ENCODE assay signal across 9 cellular contexts in genomic region chr10:125824736-125825135, GRCh38. TPM values are rescaled to one million over a fixed set of nuclear protein-coding genes. Genes with fewer than 3 reads are reported as not detected.
DNase-seq lines count a peak whose midpoint lies in the region; ATAC-seq and TF ChIP-seq lines count a peak whose summit lies in the region.
"Had no signal": no experiment of that assay in that cellular context is flagged by ENCODE, and none has a peak within 500 bp of the region (broad histone marks: within the 10 kb centered on the region; RNA-seq: fewer than 3 reads in every experiment).

No MANE protein-coding gene starts in this region.

- no peak for ATAC-seq in GM21619 (IDR thresholded peaks at IDR 0.05; ENCODE audit: unreplicated experiment)
- ATAC-seq: activated T-helper 17 cell treated with anti-CD3 and anti-CD28 coated beads, Interleukin-2, amount 50 U/mL, for 72 hours had no signal

- H3K27me3 ChIP-seq in endodermal cell (ENCODE audit: control insufficient read depth, insufficient read depth, low read length, poor library complexity, severe bottlenecking) (no peaks in the 10 kb centered on the region), ovary (no peaks in the 10 kb centered on the region)

- no peak overlapping the region for H3K4me3 Mint-ChIP-seq in endodermal cell
- H3K4me3 Mint-ChIP-seq: activated T-helper 17 cell treated with anti-CD3 and anti-CD28 coated beads, Interleukin-2, amount 50 U/mL, for 72 hours had no signal

- intact Hi-C loops in ovary (cut with DNase I) = no loop called here

- TF ChIP-seq CTCF in endodermal cell (conservative IDR thresholded peaks at IDR 0.05) = no peak
- TF ChIP-seq CTCF in ovary (IDR thresholded peaks at IDR 0.05) = no peak
- TF ChIP-seq CTCF in GM20000 (IDR thresholded peaks at IDR 0.05; ENCODE audit: extremely low read depth, missing control alignments) = no peak

- H3K4me1 Mint-ChIP-seq in endodermal cell = peaks cover 37% of the 10 kb centered on the region

- H3K4me3 ChIP-seq in endodermal cell (ENCODE audit: low read length) = peak overlapping the region; percentile 97
- peak overlapping the region; percentile 89 for H3K4me3 ChIP-seq in ovary

- no peak for TF ChIP-seq EP300 in ovary (IDR thresholded peaks at IDR 0.05)

- no peaks in the 10 kb centered on the region for H3K4me1 ChIP-seq in endodermal cell (ENCODE audit: control insufficient read depth, insufficient read depth, low read length)
- peaks cover 12% of the 10 kb centered on the region for H3K4me1 ChIP-seq in ovary (ENCODE audit: insufficient read depth)

- H3K27ac ChIP-seq in endodermal cell (ENCODE audit: low read depth, low read length) = no peak overlapping the region
- H3K27ac ChIP-seq in ovary = no peak overlapping the region

- no peaks in the 10 kb centered on the region for H3K9me3 Mint-ChIP-seq in endodermal cell
- H3K9me3 Mint-ChIP-seq: activated T-helper 17 cell treated with anti-CD3 and anti-CD28 coated beads, Interleukin-2, amount 50 U/mL, for 72 hours had no signal

- peaks cover 42% of the 10 kb centered on the region for H3K36me3 ChIP-seq in endodermal cell (ENCODE audit: control insufficient read depth, insufficient read depth, low read length)
- no peaks in the 10 kb centered on the region for H3K36me3 ChIP-seq in ovary

- TF ChIP-seq POLR2A in ovary (IDR thresholded peaks at IDR 0.05) = no peak

- H3K27me3 Mint-ChIP-seq in endodermal cell (ENCODE audit: insufficient read depth) = no peaks in the 10 kb centered on the region
- H3K27me3 Mint-ChIP-seq: activated T-helper 17 cell treated with anti-CD3 and anti-CD28 coated beads, Interleukin-2, amount 50 U/mL, for 72 hours had no signal

- no peak overlapping the region for H3K27ac Mint-ChIP-seq in endodermal cell
- H3K27ac Mint-ChIP-seq: activated T-helper 17 cell treated with anti-CD3 and anti-CD28 coated beads, Interleukin-2, amount 50 U/mL, for 72 hours had no signal

- H3K36me3 Mint-ChIP-seq in endodermal cell (ENCODE audit: low read depth) = peaks cover 31% of the 10 kb centered on the region

- peak overlapping the region; percentile 79 for H3K9ac ChIP-seq in endodermal cell (ENCODE audit: extremely low read depth, low read length, poor library complexity, severe bottlenecking)

- H3K9me3 ChIP-seq in endodermal cell (ENCODE audit: control insufficient read depth, low read length) (no peaks in the 10 kb centered on the region), ovary (no peaks in the 10 kb centered on the region)

- DNase-seq in ELR (ENCODE audit: low read depth) (peak; percentile 90), M059J (ENCODE audit: low read depth) (peak; percentile 34), endodermal cell (peak; percentile 15), ovary (no peak), GM20000 (ENCODE audit: low spot score) (no peak), dedifferentiated amniotic fluid mesenchymal stem cell (ENCODE audit: extremely low spot score) (no peak), NCI-H1436 (lab: John Stamatoyannopoulos, UW) (no peak)

- WGBS in endodermal cell (ENCODE audit: insufficient coverage in 1 of 2, insufficient read length in 1 of 2), 2 experiments = 86 to 88% methylated on average over 1 of the region's 1 CpG
- 53 to 78% (median 62%) methylated on average over 1 of the region's 1 CpG for WGBS in ovary, 3 donors

RNA-seq across cellular contexts. Expression of gene BCCIP, which starts 1.4 kb away (rescaled TPM):
- total RNA-seq in M059J (2014; rRNA removed; shearing (Covaris generic)) = 87.6 and 103 TPM in 2 replicates
- total RNA-seq in endodermal cell (10 to 100 TPM; 84.4 to 93.8 TPM), ovary (10 to 100 TPM; 29.9 to 60.6 (median 48.4) TPM)
- polyA plus RNA-seq in endodermal cell (2013, experiment 1 of 2) = 78.1 TPM
- 69.6 TPM for polyA plus RNA-seq in endodermal cell (2013, experiment 2 of 2)
- polyA plus RNA-seq in ovary = 10 to 100 TPM; 40.5 to 50.2 TPM

RNA-seq across cellular contexts. Expression of gene UROS, which starts 1.7 kb away (rescaled TPM):
- 73.3 and 100 TPM in 2 replicates for total RNA-seq in M059J (2014; rRNA removed; shearing (Covaris generic))
- 10 to 100 TPM; 49.2 to 69.4 TPM for total RNA-seq in endodermal cell
- 39.2 TPM for polyA plus RNA-seq in endodermal cell (2013, experiment 1 of 2)
- 35.6 TPM for polyA plus RNA-seq in endodermal cell (2013, experiment 2 of 2)
- total RNA-seq in ovary = 10 to 100 TPM; 18.5 to 39.6 (median 28.6) TPM
- 10 to 100 TPM; 23.7 to 82.5 TPM for polyA plus RNA-seq in ovary

RNA-seq across cellular contexts. Expression of gene MMP21, which starts 49.1 kb away (rescaled TPM):
- 0.05 TPM in 1 of 2 replicates, not detected in the other for total RNA-seq in M059J (2014; rRNA removed; shearing (Covaris generic))
- total RNA-seq in endodermal cell (not detected), ovary (1 to 10 TPM in 4 of 7 donors, under 1 TPM in 3; 0.11 to 1.6 (median 1.2) TPM)
- not detected for polyA plus RNA-seq in endodermal cell (2013, experiment 1 of 2)
- polyA plus RNA-seq in endodermal cell (2013, experiment 2 of 2) = not detected
- polyA plus RNA-seq in ovary = under 1 TPM; 0.56 to 1.00 TPM
- total RNA-seq: activated T-helper 17 cell treated with anti-CD3 and anti-CD28 coated beads, Interleukin-2, amount 50 U/mL, for 72 hours had no signal

RNA-seq across cellular contexts. Expression of gene DHX32, which starts 56.4 kb away (rescaled TPM):
- total RNA-seq in M059J (2014; rRNA removed; shearing (Covaris generic)) = 60.0 and 60.7 TPM in 2 replicates
- total RNA-seq in endodermal cell (10 to 100 TPM; 25.4 to 38.1 TPM), ovary (10 to 100 TPM; 18.0 to 36.5 (median 34.1) TPM)
- polyA plus RNA-seq in endodermal cell (2013, experiment 1 of 2) = 25.7 TPM
- 26.2 TPM for polyA plus RNA-seq in endodermal cell (2013, experiment 2 of 2)
- polyA plus RNA-seq in ovary = 10 to 100 TPM; 17.1 to 28.3 TPM

Comparison
In these comparisons a context has a peak if more than half of its experiments do, and no peak if none do; other contexts are left out.
1. DNase-seq: peak in ELR (single experiment), M059J (single experiment) and endodermal cell (single experiment); none in ovary (0 of 5), GM20000 (single experiment), dedifferentiated amniotic fluid mesenchymal stem cell (single experiment) and NCI-H1436 (single experiment).